ENCODE assay signal across 8 cellular contexts in the genomic region with DNA sequence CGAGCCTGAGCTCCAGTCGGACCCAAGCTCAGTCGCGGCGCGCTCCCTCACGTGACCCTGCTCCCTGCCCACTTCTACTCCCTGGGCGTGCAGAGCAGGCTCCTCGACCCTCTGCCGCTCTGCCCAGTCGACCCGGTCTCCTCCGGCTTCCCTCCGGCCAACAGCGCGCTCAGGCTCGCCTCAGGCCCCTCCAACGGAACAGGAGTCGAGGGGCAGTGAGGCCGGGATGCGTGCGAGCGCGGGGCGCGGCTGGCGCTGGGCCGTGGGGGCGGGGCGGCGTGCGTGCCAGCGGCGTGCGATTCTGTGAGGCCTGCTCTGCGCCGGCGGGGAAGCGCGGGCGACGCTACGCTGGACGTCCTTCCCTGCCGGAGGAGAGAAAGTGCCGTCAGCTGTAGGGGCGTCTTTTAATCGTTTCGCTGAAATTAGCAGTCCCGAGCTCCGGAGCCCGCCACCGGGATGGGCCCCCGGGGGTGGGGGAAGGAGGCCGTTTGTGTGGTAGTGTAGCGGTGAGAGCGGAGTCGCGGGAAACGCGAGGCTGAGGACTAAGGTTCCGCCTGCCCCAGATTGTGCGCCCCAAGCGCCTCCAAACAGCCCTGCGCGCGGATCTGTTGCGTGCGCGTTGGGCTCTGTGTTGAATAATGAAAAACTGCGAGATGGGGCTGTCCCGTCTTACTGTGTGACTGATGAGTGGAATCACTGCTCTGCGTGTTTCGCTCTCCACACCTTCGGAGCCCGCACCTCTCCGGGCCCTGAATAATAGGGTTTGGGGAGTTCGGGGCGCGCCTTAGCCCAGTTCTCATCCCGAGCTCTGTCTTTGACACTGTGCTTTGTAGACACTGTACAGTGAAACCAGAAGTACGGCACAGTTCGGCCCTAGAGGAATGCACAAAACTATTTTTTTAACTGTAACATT. TPM values are rescaled to one million over a fixed set of nuclear protein-coding genes. Genes with fewer than 3 reads are reported as not detected.
A peak's percentile ranks its signal among the peaks of the same experiment; 100 is the strongest.
DNase-seq lines count a peak whose midpoint lies in the region; TF ChIP-seq lines count a peak whose summit lies in the region.

A gene with protein sequence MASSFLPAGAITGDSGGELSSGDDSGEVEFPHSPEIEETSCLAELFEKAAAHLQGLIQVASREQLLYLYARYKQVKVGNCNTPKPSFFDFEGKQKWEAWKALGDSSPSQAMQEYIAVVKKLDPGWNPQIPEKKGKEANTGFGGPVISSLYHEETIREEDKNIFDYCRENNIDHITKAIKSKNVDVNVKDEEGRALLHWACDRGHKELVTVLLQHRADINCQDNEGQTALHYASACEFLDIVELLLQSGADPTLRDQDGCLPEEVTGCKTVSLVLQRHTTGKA (minus strand): TSS at position 217 of the 913 bp plus-strand sequence. CDS start 311 bp downstream, outside the sequence.

- no peaks in the 10 kb centered on the region for H3K9me2 ChIP-seq in neural cell (ENCODE audit: insufficient read depth, low read length)

- intact Hi-C loops in stomach (cut with DNase I; ENCODE audit: low total_unique reads), result no loop called here

- H3K36me3 ChIP-seq in neural cell (ENCODE audit: insufficient read depth, low read length) (no peaks in the 10 kb centered on the region), stomach (peaks cover 0 to 5% (median 0%) of the 10 kb centered on the region in 4 donors)

- peak within 1 kb of the TSS; percentile 90 for H3K9ac ChIP-seq in neural cell (ENCODE audit: low read length)

- H3K27me3 ChIP-seq in neural cell (ENCODE audit: insufficient read depth, low read depth, low read length), result no peaks in the 10 kb centered on the region
- H3K27me3 ChIP-seq in stomach, result no peaks in the 10 kb centered on the region

- H3K4me3 ChIP-seq in neural cell (ENCODE audit: low read length), result peak within 1 kb of the TSS; percentile 90
- H3K4me3 ChIP-seq in stomach, result peak within 1 kb of the TSS; percentile 82 to 89 (median 86)

- H3K27ac ChIP-seq in neural cell (ENCODE audit: low read length), result peak within 1 kb of the TSS; percentile 87
- H3K27ac ChIP-seq in stomach, result peak within 1 kb of the TSS; percentile 85 to 95 (median 91)

- 0 to 1% (median 1%) methylated on average over 50 to 83 of the region's 83 CpGs for WGBS in stomach, 5 donors

- peak; percentile 31 for TF ChIP-seq RAD21 in neural cell (conservative IDR thresholded peaks at IDR 0.05)

- peaks cover 12 to 41% (median 26%) of the 10 kb centered on the region in 4 donors for H3K4me1 ChIP-seq in stomach

- H3K4me2 ChIP-seq in neural cell (ENCODE audit: low read length), result peak within 1 kb of the TSS; percentile 72

- peak in 1 of 4 donors; percentile 26 for TF ChIP-seq POLR2A in stomach (IDR thresholded peaks at IDR 0.05)

- peaks cover 6% of the 10 kb centered on the region for H3F3A ChIP-seq in neural cell (ENCODE audit: insufficient read depth, low read length, poor library complexity, severe bottlenecking)

- TF ChIP-seq CTCF in neural cell (IDR thresholded peaks at IDR 0.05; ENCODE audit: poor library complexity, severe bottlenecking) (peak; percentile 61), stomach (IDR thresholded peaks at IDR 0.05) (peak in 2 of 7 experiments; percentile 9 to 14)

- H2AFZ ChIP-seq in neural cell (ENCODE audit: low read depth, low read length), result peak within 1 kb of the TSS; percentile 97

- H3K9me3 ChIP-seq in neural cell (ENCODE audit: low read length) (no peaks in the 10 kb centered on the region), stomach (no peaks in the 10 kb centered on the region)

- peak; percentile 60 for TF ChIP-seq EP300 in neural cell (conservative IDR thresholded peaks at IDR 0.05; ENCODE audit: poor library complexity, severe bottlenecking)
- TF ChIP-seq EP300 in stomach (IDR thresholded peaks at IDR 0.05), result no peak

- H3K79me2 ChIP-seq in neural cell (replicated peaks; ENCODE audit: insufficient read depth, low read length), result peaks cover 38% of the 10 kb centered on the region

- in situ Hi-C loops in G401 (cut with HindIII; ENCODE audit: low sequenced_read_pairs), result no loop called here

- no peaks in the 10 kb centered on the region for H4K20me1 ChIP-seq in neural cell (ENCODE audit: insufficient read depth)

- DNase-seq in G401 (ENCODE audit: low spot score), result peak; percentile 86
- DNase-seq in GOT3 (lab: John Stamatoyannopoulos, UW), result peak; percentile 90
- peak; percentile 88 for DNase-seq in LHCN-M2 (ENCODE audit: low read depth)
- peak; percentile 85 to 86 for DNase-seq in SHP77 (lab: John Stamatoyannopoulos, UW)
- peak; percentile 81 for DNase-seq in activated effector memory CD4-positive, alpha-beta T cell treated with Interleukin-2 at 50 U/mL for 16 hours
- DNase-seq in fibroblast of the conjunctiva (ENCODE audit: low read depth), result peak; percentile 67
- DNase-seq in stomach, result peak; percentile 81

TF ChIP-seq in neural cell, 6 proteins besides CTCF, POLR2A, EP300 and RAD21:
- no peak for TF ChIP-seq TAF1 (IDR thresholded peaks at IDR 0.05; ENCODE audit: low read depth)
- TF ChIP-seq EZH2 (IDR thresholded peaks at IDR 0.05; ENCODE audit: borderline replicate concordance, insufficient read depth, low read length, poor library complexity, severe bottlenecking), result no peak
- TF ChIP-seq SMC3 (conservative IDR thresholded peaks at IDR 0.05; ENCODE audit: poor library complexity), result peak; percentile 45
- peak; percentile 96 for TF ChIP-seq MXI1 (conservative IDR thresholded peaks at IDR 0.05; ENCODE audit: poor library complexity, severe bottlenecking)
- no peak for TF ChIP-seq POLR2AphosphoS5 (IDR thresholded peaks at IDR 0.05)
- TF ChIP-seq, protein P1, sequence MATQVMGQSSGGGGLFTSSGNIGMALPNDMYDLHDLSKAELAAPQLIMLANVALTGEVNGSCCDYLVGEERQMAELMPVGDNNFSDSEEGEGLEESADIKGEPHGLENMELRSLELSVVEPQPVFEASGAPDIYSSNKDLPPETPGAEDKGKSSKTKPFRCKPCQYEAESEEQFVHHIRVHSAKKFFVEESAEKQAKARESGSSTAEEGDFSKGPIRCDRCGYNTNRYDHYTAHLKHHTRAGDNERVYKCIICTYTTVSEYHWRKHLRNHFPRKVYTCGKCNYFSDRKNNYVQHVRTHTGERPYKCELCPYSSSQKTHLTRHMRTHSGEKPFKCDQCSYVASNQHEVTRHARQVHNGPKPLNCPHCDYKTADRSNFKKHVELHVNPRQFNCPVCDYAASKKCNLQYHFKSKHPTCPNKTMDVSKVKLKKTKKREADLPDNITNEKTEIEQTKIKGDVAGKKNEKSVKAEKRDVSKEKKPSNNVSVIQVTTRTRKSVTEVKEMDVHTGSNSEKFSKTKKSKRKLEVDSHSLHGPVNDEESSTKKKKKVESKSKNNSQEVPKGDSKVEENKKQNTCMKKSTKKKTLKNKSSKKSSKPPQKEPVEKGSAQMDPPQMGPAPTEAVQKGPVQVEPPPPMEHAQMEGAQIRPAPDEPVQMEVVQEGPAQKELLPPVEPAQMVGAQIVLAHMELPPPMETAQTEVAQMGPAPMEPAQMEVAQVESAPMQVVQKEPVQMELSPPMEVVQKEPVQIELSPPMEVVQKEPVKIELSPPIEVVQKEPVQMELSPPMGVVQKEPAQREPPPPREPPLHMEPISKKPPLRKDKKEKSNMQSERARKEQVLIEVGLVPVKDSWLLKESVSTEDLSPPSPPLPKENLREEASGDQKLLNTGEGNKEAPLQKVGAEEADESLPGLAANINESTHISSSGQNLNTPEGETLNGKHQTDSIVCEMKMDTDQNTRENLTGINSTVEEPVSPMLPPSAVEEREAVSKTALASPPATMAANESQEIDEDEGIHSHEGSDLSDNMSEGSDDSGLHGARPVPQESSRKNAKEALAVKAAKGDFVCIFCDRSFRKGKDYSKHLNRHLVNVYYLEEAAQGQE (IDR thresholded peaks at IDR 0.05; ENCODE audit: borderline replicate concordance), result peak; percentile 39

RNA-seq across cellular contexts. Expression of the gene that starts here (rescaled TPM):
- total RNA-seq in G401 (2014; rRNA removed; shearing (Covaris generic)), result 89.5 and 98.8 TPM in 2 replicates
- 55.2 and 57.2 TPM in 2 replicates for total RNA-seq in LHCN-M2 (2014; rRNA removed)
- polyA plus RNA-seq in LHCN-M2 (2012), result 56.5 TPM
- polyA plus RNA-seq in neural cell, result 92.4 and 110 TPM in 2 replicates
- polyA minus RNA-seq in neural cell, result 110 and 118 TPM in 2 replicates
- total RNA-seq in stomach, result 10 to 100 TPM in 4 of 5 donors, 1 to 10 TPM in 1; 8.9 to 48.8 (median 41.2) TPM
- polyA plus RNA-seq in stomach, result 10 to 100 TPM; 23.6 to 39.4 (median 36.0) TPM

Comparison
In these comparisons a context has a peak if more than half of its experiments do, and no peak if none do; other contexts are left out.
1. Peak in every context shown above with its lines: DNase-seq, H3K4me3 ChIP-seq and H3K27ac ChIP-seq.